ENCODE assay signal across 1 cellular context in genomic region chr2:71681626-71682025, GRCh38.
TF ChIP-seq lines count a peak whose summit lies in the region.

No MANE protein-coding gene starts in this region.

TF ChIP-seq in IMR-90, 13 proteins besides CTCF, POLR2A, EP300 and RAD21:
- TF ChIP-seq USF2 (IDR thresholded peaks at IDR 0.05; ENCODE audit: low read depth, low read length): no peak
- TF ChIP-seq CHD1 (IDR thresholded peaks at IDR 0.05; ENCODE audit: low read depth, low read length): no peak
